8 cellular contexts compared by ENCODE assay signal in genomic region chr4:184471872-184472539, GRCh38. TPM values are rescaled to one million over a fixed set of nuclear protein-coding genes. Genes with fewer than 3 reads are reported as not detected.
A peak's percentile ranks its signal among the peaks of the same experiment; 100 is the strongest.
DNase-seq lines count a peak whose midpoint lies in the region; ATAC-seq and TF ChIP-seq lines count a peak whose summit lies in the region.

No MANE protein-coding gene starts in this region.

- H3K4me3 ChIP-seq in iPS-11a (ENCODE audit: low read depth, low read length) (peak overlapping the region; percentile 87), spleen (peak overlapping the region; percentile 60 to 87 (median 80))

- H3K4me1 ChIP-seq in spleen, result peaks cover 50 to 76% (median 70%) of the 10 kb centered on the region in 6 donors

- no peak for TF ChIP-seq POLR2A in spleen (IDR thresholded peaks at IDR 0.05)

- H3K36me3 Mint-ChIP-seq in IgD-negative memory B cell, result peaks cover 5% of the 10 kb centered on the region

- DNase-seq in NCI-H2107 treated with DMSO at 0.1 percent for 48 hours (lab: John Stamatoyannopoulos, UW; ENCODE audit: unreplicated experiment) (peak; percentile 33), NCI-H2107 (lab: John Stamatoyannopoulos, UW) (no peak), spleen (no peak), SKM-1 (lab: John Stamatoyannopoulos, UW; ENCODE audit: unreplicated experiment) (no peak)
- peak; percentile 21 for DNase-seq in activated naive CD4-positive, alpha-beta T cell treated with anti-CD3 and anti-CD28 coated beads, Interleukin-2, amount 50 U/mL, for 16 hours

- no peaks in the 10 kb centered on the region for H3K9me3 Mint-ChIP-seq in IgD-negative memory B cell

- 15 to 31% (median 24%) methylated on average over 10 of the region's 10 CpGs for WGBS in spleen, 5 donors

- ATAC-seq in HG03571 (IDR thresholded peaks at IDR 0.05; ENCODE audit: unreplicated experiment), result no peak

- H3K9me3 ChIP-seq in spleen, result no peaks in the 10 kb centered on the region

- H3K27ac ChIP-seq in spleen, result peak overlapping the region; percentile 96 to 100 (median 100)

- peaks cover 0 to 21% (median 0%) of the 10 kb centered on the region in 6 donors for H3K36me3 ChIP-seq in spleen

- H3K4me3 Mint-ChIP-seq in IgD-negative memory B cell, result peak overlapping the region; percentile 91 to 94 (median 92)

- intact Hi-C loops in spleen (cut with DNase I; ENCODE audit: low total_unique reads), result loop anchor here (10.0 kb wide), 4 partner anchors 57 to 207 kb away; no protein-coding TSS in a partner anchor

- H3K27ac Mint-ChIP-seq in IgD-negative memory B cell, result peak overlapping the region; percentile 31 to 97 (median 86)

- H3K27me3 ChIP-seq in spleen (replicated peaks in 1 of 7), result no peaks in the 10 kb centered on the region

- peaks cover 44 to 50% (median 50%) of the 10 kb centered on the region in 3 donors for H3K4me1 Mint-ChIP-seq in IgD-negative memory B cell

- no peak for TF ChIP-seq CTCF in spleen (IDR thresholded peaks at IDR 0.05 in 8 of 11, conservative IDR thresholded peaks at IDR 0.05 in 3 of 11)

- H3K27me3 Mint-ChIP-seq in IgD-negative memory B cell, result no peaks in the 10 kb centered on the region

RNA-seq across cellular contexts. Expression of gene IRF2, which starts 2.3 kb away (rescaled TPM):
- polyA plus RNA-seq in IgD-negative memory B cell (105 TPM), spleen (10 to 100 TPM; 27.1 to 44.5 (median 42.4) TPM)
- 100 to 1,000 TPM in 1 of 7 donors, 10 to 100 TPM in 6; 83.2 to 101 (median 90.1) TPM for total RNA-seq in spleen

Comparison
In these comparisons a context has a peak if more than half of its experiments do, and no peak if none do; other contexts are left out.
1. DNase-seq: peak in NCI-H2107 treated with DMSO at 0.1 percent for 48 hours (single experiment) and activated naive CD4-positive, alpha-beta T cell treated with anti-CD3 and anti-CD28 coated beads, Interleukin-2, amount 50 U/mL, for 16 hours (single experiment); none in NCI-H2107 (single experiment), spleen (single experiment) and SKM-1 (single experiment).